In the genomic region with DNA sequence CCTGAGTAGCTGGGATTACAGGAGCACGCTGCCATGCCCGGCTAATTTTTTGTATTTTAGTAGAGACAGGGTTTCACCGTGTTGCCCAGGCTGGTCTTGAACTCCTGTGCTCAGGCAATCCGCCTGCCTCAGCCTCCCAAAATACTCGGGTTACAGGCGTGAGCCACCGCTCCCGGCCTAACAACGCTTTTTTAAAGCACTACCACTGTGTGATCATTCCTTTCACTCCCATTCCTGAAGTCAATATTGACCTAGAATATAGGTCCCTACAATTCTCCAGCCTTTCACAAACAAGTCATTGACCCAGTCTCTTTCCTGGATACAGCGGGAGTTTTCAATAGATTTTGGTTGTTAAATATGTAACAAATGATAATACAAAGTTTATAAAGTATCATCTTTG, we compare ENCODE assay signal across 18 cellular contexts.
DNase-seq lines count a peak whose midpoint lies in the region; ATAC-seq, FAIRE-seq and TF ChIP-seq lines count a peak whose summit lies in the region.
"Had no signal": no experiment of that assay in that cellular context is flagged by ENCODE, and none has a peak within 500 bp of the region (broad histone marks: within the 10 kb centered on the region; RNA-seq: fewer than 3 reads in every experiment).

No MANE protein-coding gene starts in this region.

- no peak overlapping the region for H3K4me3 Mint-ChIP-seq in natural killer cell treated with Interleukin-12 subunit alpha and Interleukin-12 subunit beta and Interleukin-15 and Interleukin-18, amount 100 ng/mL, for 72 hours
- no peak overlapping the region for H3K4me3 Mint-ChIP-seq in natural killer cell
- peak overlapping the region; percentile 13 to 63 for H3K4me3 Mint-ChIP-seq in effector memory CD8-positive, alpha-beta T cell
- H3K4me3 Mint-ChIP-seq: CD14-positive monocyte had no signal

- no peak overlapping the region for H3K9ac ChIP-seq in liver (ENCODE audit: low read depth in 1 of 2, low read length in 2 of 2)
- H3K9ac ChIP-seq: BLaER1 had no signal

- no peak for DNase-seq in natural killer cell treated with Interleukin-12 subunit alpha and Interleukin-12 subunit beta and Interleukin-15 and Interleukin-18, amount 100 ng/mL, for 72 hours (ENCODE audit: low spot score)
- no peak for DNase-seq in natural killer cell
- no peak for DNase-seq in effector memory CD8-positive, alpha-beta T cell
- no peak for DNase-seq in HTR-8/SVneo (ENCODE audit: insufficient read length, low spot score)
- DNase-seq in NCI-H524 (lab: John Stamatoyannopoulos, UW) = no peak
- no peak for DNase-seq in stimulated activated CD4-positive, alpha-beta T cell treated with anti-CD3 and anti-CD28 coated beads, Interleukin-15, amount 100 ng/mL, for 24 hours
- DNase-seq in NCI-H146 (lab: John Stamatoyannopoulos, UW) = no peak
- DNase-seq: 8988T; Calu3; CD4-positive, alpha-beta memory T cell; DMS79 treated with DMSO at 0.1 percent for 48 hours; GF-D8; IMR-90 had no signal

- TF ChIP-seq CTCF in natural killer cell (IDR thresholded peaks at IDR 0.05) (no peak), liver (IDR thresholded peaks at IDR 0.05; ENCODE audit: low read depth, low read length, missing input control) (no peak)

- H3K27ac Mint-ChIP-seq in natural killer cell treated with Interleukin-12 subunit alpha and Interleukin-12 subunit beta and Interleukin-15 and Interleukin-18, amount 100 ng/mL, for 72 hours = peak overlapping the region; percentile 44 to 87
- no peak overlapping the region for H3K27ac Mint-ChIP-seq in natural killer cell
- peak overlapping the region; percentile 77 to 92 for H3K27ac Mint-ChIP-seq in effector memory CD8-positive, alpha-beta T cell

- H3K27me3 ChIP-seq in liver (ENCODE audit: control insufficient read depth in 4 of 4, insufficient read depth in 4 of 4, low read length in 3 of 4) = no peaks in the 10 kb centered on the region
- H3K27me3 ChIP-seq: BLaER1 had no signal

- no peaks in the 10 kb centered on the region for H3K9me3 ChIP-seq in liver (ENCODE audit: control insufficient read depth in 4 of 4, low read length in 3 of 4)
- H3K9me3 ChIP-seq: BLaER1, HAP-1 had no signal

- no peak for TF ChIP-seq RAD21 in liver (IDR thresholded peaks at IDR 0.05)

- no peaks in the 10 kb centered on the region for H3K36me3 Mint-ChIP-seq in natural killer cell treated with Interleukin-12 subunit alpha and Interleukin-12 subunit beta and Interleukin-15 and Interleukin-18, amount 100 ng/mL, for 72 hours
- H3K36me3 Mint-ChIP-seq in natural killer cell = no peaks in the 10 kb centered on the region
- H3K36me3 Mint-ChIP-seq in effector memory CD8-positive, alpha-beta T cell (ENCODE audit: insufficient read depth) = no peaks in the 10 kb centered on the region
- H3K36me3 Mint-ChIP-seq: CD14-positive monocyte; CD4-positive, alpha-beta memory T cell had no signal

- whole genome bisulfite sequencing in liver = 86% methylated on average over 10 of the region's 10 CpGs

- no peaks in the 10 kb centered on the region for H3K4me1 ChIP-seq in liver (ENCODE audit: control insufficient read depth in 4 of 4, insufficient read depth in 4 of 4, low read length in 3 of 4)
- H3K4me1 ChIP-seq: BLaER1 had no signal

- H3K27me3 Mint-ChIP-seq in natural killer cell treated with Interleukin-12 subunit alpha and Interleukin-12 subunit beta and Interleukin-15 and Interleukin-18, amount 100 ng/mL, for 72 hours = no peaks in the 10 kb centered on the region
- H3K27me3 Mint-ChIP-seq in natural killer cell (ENCODE audit: low read depth in 2 of 2) = no peaks in the 10 kb centered on the region
- no peaks in the 10 kb centered on the region for H3K27me3 Mint-ChIP-seq in effector memory CD8-positive, alpha-beta T cell
- H3K27me3 Mint-ChIP-seq: CD4-positive, alpha-beta memory T cell had no signal

- H3K4me1 Mint-ChIP-seq in natural killer cell treated with Interleukin-12 subunit alpha and Interleukin-12 subunit beta and Interleukin-15 and Interleukin-18, amount 100 ng/mL, for 72 hours (ENCODE audit: low read depth in 2 of 2) = peaks cover 14 to 21% of the 10 kb centered on the region in 2 donors
- H3K4me1 Mint-ChIP-seq in natural killer cell = peaks cover 20 to 21% of the 10 kb centered on the region in 2 donors
- H3K4me1 Mint-ChIP-seq in effector memory CD8-positive, alpha-beta T cell (ENCODE audit: low read depth in 2 of 2) = peaks cover 9 to 31% of the 10 kb centered on the region in 2 donors
- H3K4me1 Mint-ChIP-seq: CD14-positive monocyte had no signal

- FAIRE-seq in HTR-8/SVneo (lab: Jason Lieb, UNC) = no peak
- FAIRE-seq: H1 had no signal

- intact Hi-C loops in natural killer cell (cut with micrococcal nuclease) = no loop called here

- ATAC-seq in natural killer cell treated with Interleukin-12 subunit alpha and Interleukin-12 subunit beta and Interleukin-15 and Interleukin-18, amount 100 ng/mL, for 72 hours = no peak
- ATAC-seq in natural killer cell = no peak
- ATAC-seq in effector memory CD8-positive, alpha-beta T cell (replicated peaks) = no peak

- H3K36me3 ChIP-seq in liver (ENCODE audit: control insufficient read depth in 4 of 4, insufficient read depth in 3 of 4, low read depth in 1 of 4, low read length in 3 of 4) = no peaks in the 10 kb centered on the region
- H3K36me3 ChIP-seq: BLaER1, HAP-1 had no signal

- H3K9me3 Mint-ChIP-seq in natural killer cell treated with Interleukin-12 subunit alpha and Interleukin-12 subunit beta and Interleukin-15 and Interleukin-18, amount 100 ng/mL, for 72 hours = no peaks in the 10 kb centered on the region
- H3K9me3 Mint-ChIP-seq in natural killer cell = peaks cover 0 to 5% of the 10 kb centered on the region in 2 donors
- no peaks in the 10 kb centered on the region for H3K9me3 Mint-ChIP-seq in effector memory CD8-positive, alpha-beta T cell
- H3K9me3 Mint-ChIP-seq: CD4-positive, alpha-beta memory T cell had no signal

- no peak overlapping the region for H3K27ac ChIP-seq in liver (ENCODE audit: low read depth in 1 of 2, low read length in 2 of 2)
- H3K27ac ChIP-seq: BLaER1 had no signal

- H3K4me3 ChIP-seq in liver (ENCODE audit: low read depth in 1 of 3, low read length in 3 of 3) = no peak overlapping the region
- H3K4me3 ChIP-seq: BLaER1, HAP-1 had no signal

TF ChIP-seq in liver, 16 proteins besides CTCF, POLR2A, EP300 and RAD21:
- TF ChIP-seq, protein P1, sequence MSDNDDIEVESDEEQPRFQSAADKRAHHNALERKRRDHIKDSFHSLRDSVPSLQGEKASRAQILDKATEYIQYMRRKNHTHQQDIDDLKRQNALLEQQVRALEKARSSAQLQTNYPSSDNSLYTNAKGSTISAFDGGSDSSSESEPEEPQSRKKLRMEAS (IDR thresholded peaks at IDR 0.05) = no peak
- TF ChIP-seq RXRA (IDR thresholded peaks at IDR 0.05) = peak in 1 of 2 donors; percentile 29
- TF ChIP-seq SP1 (IDR thresholded peaks at IDR 0.05) = peak; percentile 40
- TF ChIP-seq YY1 (IDR thresholded peaks at IDR 0.05) = no peak

Comparison
In these comparisons a context has a peak if more than half of its experiments do, and no peak if none do; other contexts are left out.
1. H3K27ac Mint-ChIP-seq: peak in natural killer cell treated with Interleukin-12 subunit alpha and Interleukin-12 subunit beta and Interleukin-15 and Interleukin-18, amount 100 ng/mL, for 72 hours (2 of 2) and effector memory CD8-positive, alpha-beta T cell (2 of 2); none in natural killer cell (0 of 2).
2. H3K4me3 Mint-ChIP-seq: peak in effector memory CD8-positive, alpha-beta T cell (2 of 2); none in natural killer cell treated with Interleukin-12 subunit alpha and Interleukin-12 subunit beta and Interleukin-15 and Interleukin-18, amount 100 ng/mL, for 72 hours (single experiment) and natural killer cell (single experiment).